ENCODE assay signal across 19 cellular contexts in the genomic region with DNA sequence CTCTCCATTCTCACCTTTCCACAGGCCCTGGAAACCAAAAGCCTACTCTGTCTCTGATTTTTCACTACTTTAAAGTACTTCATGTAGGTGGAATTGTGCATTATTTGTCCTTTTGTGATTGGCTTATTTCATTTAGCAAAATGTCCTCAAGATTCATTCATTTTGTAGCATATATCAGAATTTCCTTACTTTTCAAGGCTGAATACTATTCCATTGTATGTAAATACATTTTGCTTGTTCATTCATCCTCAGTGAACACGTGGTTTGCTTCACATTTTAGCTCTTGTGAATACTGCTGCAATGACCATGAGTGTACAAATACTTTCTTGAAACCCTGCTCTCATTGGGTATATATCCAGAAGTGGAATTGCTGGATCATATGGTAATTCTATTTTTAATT. TPM values are rescaled to one million over a fixed set of nuclear protein-coding genes. Genes with fewer than 3 reads are reported as not detected.
DNase-seq lines count a peak whose midpoint lies in the region; ATAC-seq, FAIRE-seq and TF ChIP-seq lines count a peak whose summit lies in the region.
"Had no signal": no experiment of that assay in that cellular context is flagged by ENCODE, and none has a peak within 500 bp of the region (broad histone marks: within the 10 kb centered on the region; RNA-seq: fewer than 3 reads in every experiment).

No MANE protein-coding gene starts in this region.

- no peak for ATAC-seq in K562
- ATAC-seq: GM23338 had no signal

- no peak for TF ChIP-seq CTCF in K562 (IDR thresholded peaks at IDR 0.05 in 2 of 3, conservative IDR thresholded peaks at IDR 0.05 in 1 of 3; ENCODE audit: insufficient read depth in 2 of 3, low read depth in 1 of 3, low read length in 3 of 3)

- H2BK12ac ChIP-seq in trophoblast cell (ENCODE audit: low read length) = no peak overlapping the region

- no peak overlapping the region for H3K23ac ChIP-seq in trophoblast cell (ENCODE audit: low read length)

- no peak overlapping the region for H3K18ac ChIP-seq in trophoblast cell (ENCODE audit: low read length)

- FAIRE-seq in H54 (lab: Jason Lieb, UNC) (peak; percentile 85), K562 (lab: Jason Lieb, UNC) (no peak)
- FAIRE-seq: GM12891, GM18507 had no signal

- H3K4me3 ChIP-seq in K562 = no peak overlapping the region
- H3K4me3 ChIP-seq in trophoblast cell (ENCODE audit: low read depth, low read length) = no peak overlapping the region
- H3K4me3 ChIP-seq: BLaER1 treated with 17β-estradiol and CSF1 and Interleukin-3, amounts not matched to agents 10 nM and 100 nM; GM23338 had no signal

- H2AFZ ChIP-seq in K562 (ENCODE audit: low read depth, low read length) (no peak overlapping the region), trophoblast cell (ENCODE audit: insufficient read depth, low read length, poor library complexity) (no peak overlapping the region)
- H2AFZ ChIP-seq: GM23338 had no signal

- no peaks in the 10 kb centered on the region for H4K20me1 ChIP-seq in K562 (replicated peaks; ENCODE audit: control insufficient read depth, insufficient read depth, low read length)

- no peak overlapping the region for H2BK120ac ChIP-seq in trophoblast cell (ENCODE audit: insufficient read depth, low read length, poor library complexity)

- no peaks in the 10 kb centered on the region for H3K27me3 ChIP-seq in K562 (ENCODE audit: control insufficient read depth in 2 of 2, insufficient read depth in 2 of 2, low read length in 2 of 2)
- no peaks in the 10 kb centered on the region for H3K27me3 ChIP-seq in trophoblast cell (ENCODE audit: insufficient read depth, low read length)
- H3K27me3 ChIP-seq: BLaER1 treated with 17β-estradiol and CSF1 and Interleukin-3, amounts not matched to agents 10 nM and 100 nM had no signal

- H3K79me2 ChIP-seq in K562 (ENCODE audit: control insufficient read depth, insufficient read depth, low read length) = peaks cover 83% of the 10 kb centered on the region
- no peaks in the 10 kb centered on the region for H3K79me2 ChIP-seq in trophoblast cell (ENCODE audit: control insufficient read depth, insufficient read depth, low read length, poor library complexity)

- H3K4me1 ChIP-seq in K562 (replicated peaks in 1 of 2; ENCODE audit: control insufficient read depth in 2 of 2, insufficient read depth in 2 of 2, low read length in 2 of 2) (peaks cover 0 to 5% of the 10 kb centered on the region in 2 experiments; a peak in 2 of 5 replicates), trophoblast cell (ENCODE audit: control insufficient read depth in 1 of 2, insufficient read depth in 2 of 2, low read length in 2 of 2) (peaks cover 0 to 2% of the 10 kb centered on the region in 2 experiments)

- DNase-seq in H54 (ENCODE audit: insufficient read length, low spot score) (no peak), K562 (ENCODE audit: extremely low read depth in 1 of 4, low spot score in 3 of 4) (no peak), trophoblast cell (no peak), HEK293T (ENCODE audit: extremely low spot score) (no peak), SKM-1 (lab: John Stamatoyannopoulos, UW; ENCODE audit: unreplicated experiment) (no peak)
- no peak for DNase-seq in stimulated activated CD4-positive, alpha-beta T cell treated with anti-CD3 and anti-CD28 coated beads, Interleukin-2, amount 100 ng/mL, for 24 hours
- DNase-seq: Calu3; CD4-positive, alpha-beta T cell; COR-L47; DMS53; DMS79 treated with DMSO at 0.1 percent for 48 hours; GF-D8; H7; HCEC 1CT; HFFc6 had no signal

- no peak for TF ChIP-seq RAD21 in K562 (CRISPR knock-in tag; conservative IDR thresholded peaks at IDR 0.05 in 1 of 2, IDR thresholded peaks at IDR 0.05 in 1 of 2)

- no peaks in the 10 kb centered on the region for H3K9me1 ChIP-seq in K562 (ENCODE audit: control insufficient read depth, insufficient read depth, low read length)

- H3K27ac ChIP-seq in K562 (ENCODE audit: extremely low read depth, low read depth, low read length) = no peak overlapping the region
- H3K27ac ChIP-seq in trophoblast cell (ENCODE audit: low read depth, low read length) = no peak overlapping the region
- H3K27ac ChIP-seq: BLaER1 treated with 17β-estradiol and CSF1 and Interleukin-3, amounts not matched to agents 10 nM and 100 nM had no signal

- H3K14ac ChIP-seq in trophoblast cell (ENCODE audit: low read length) = no peak overlapping the region

- no TSS peak for BruUV-seq in K562 (replicated peaks; lab: Mats Ljungman, UMichigan)

- no peak overlapping the region for H3K4me2 ChIP-seq in K562 (ENCODE audit: insufficient read depth, low read length)
- H3K4me2 ChIP-seq in trophoblast cell (ENCODE audit: low read length) = no peak overlapping the region
- H3K4me2 ChIP-seq: BLaER1 treated with 17β-estradiol and CSF1 and Interleukin-3, amounts not matched to agents 10 nM and 100 nM; GM23338 had no signal

- TF ChIP-seq EP300 in K562 (IDR thresholded peaks at IDR 0.05; ENCODE audit: low read length) = no peak

- no peak overlapping the region for H2AK5ac ChIP-seq in trophoblast cell (ENCODE audit: low read length)

- intact Hi-C loops in K562 (cut with micrococcal nuclease) = no loop called here

- H3K9ac ChIP-seq in K562 (ENCODE audit: insufficient read depth in 1 of 2, low read depth in 2 of 2, low read length in 2 of 2) = no peak overlapping the region
- H3K9ac ChIP-seq in trophoblast cell (ENCODE audit: low read length) = no peak overlapping the region
- H3K9ac ChIP-seq: BLaER1 treated with 17β-estradiol and CSF1 and Interleukin-3, amounts not matched to agents 10 nM and 100 nM had no signal

- H3K9me3 ChIP-seq in K562 (replicated peaks; ENCODE audit: control insufficient read depth, insufficient read depth, low read depth, low read length) (0 out of 2 replicates have a peak, but pooled peaks cover 2% of the 10 kb centered on the region), trophoblast cell (ENCODE audit: insufficient read depth, low read depth, low read length) (no peaks in the 10 kb centered on the region)

- H2BK5ac ChIP-seq in trophoblast cell (ENCODE audit: low read depth, low read length, poor library complexity) = no peak overlapping the region

- H4K8ac ChIP-seq in trophoblast cell (ENCODE audit: low read depth, low read length) = no peak overlapping the region

- in situ Hi-C loops in K562 (cut with MboI) = no loop called here

- H4K91ac ChIP-seq in trophoblast cell (ENCODE audit: low read depth, low read length) = no peak overlapping the region

- CTCF ChIA-PET in K562 (lab: Yijun Ruan, JAX; ENCODE audit: low intra/inter-chr PET ratio) = no interaction called here
- CTCF ChIA-PET in HEK293T (lab: Yijun Ruan, JAX) = no interaction called here

- TF ChIP-seq POLR2A in H54 (IDR thresholded peaks at IDR 0.05; ENCODE audit: low read depth, low read length) = no peak
- no peak for TF ChIP-seq POLR2A in K562 (conservative IDR thresholded peaks at IDR 0.05)

- H3K36me3 ChIP-seq in K562 (ENCODE audit: control insufficient read depth, insufficient read depth, low read length) (peaks cover 9% of the 10 kb centered on the region), trophoblast cell (ENCODE audit: control insufficient read depth in 1 of 2, insufficient read depth in 2 of 2, low read length in 2 of 2) (peaks cover 0 to under 1% of the 10 kb centered on the region in 2 experiments)

- POLR2A ChIA-PET in K562 (lab: Yijun Ruan, JAX) (interaction anchor here (1.5 kb wide), 1 partner anchor 11 kb away, joined by 7 read pairs; no protein-coding TSS in a partner anchor), HEK293T (lab: Yijun Ruan, JAX) (no interaction called here)

- H4K12ac ChIP-seq in trophoblast cell (ENCODE audit: low read depth, low read length) = no peak overlapping the region

- peak overlapping the region; percentile 79 for H3K4ac ChIP-seq in trophoblast cell (ENCODE audit: low read depth, low read length)

- H3K79me1 ChIP-seq in trophoblast cell (ENCODE audit: low read length) = no peaks in the 10 kb centered on the region

- 52% methylated on average over 1 of the region's 1 CpG for WGBS in K562 (ENCODE audit: insufficient coverage, low coverage, missing lambda C conversion rate)
- WGBS in trophoblast cell (ENCODE audit: extremely low coverage, insufficient coverage, insufficient read length) = no CpG with 5 or more reads among the region's 1 CpG

TF ChIP-seq in K562, 482 proteins besides CTCF, POLR2A, EP300 and RAD21 (continues in another document):
- TF ChIP-seq POLR2B (IDR thresholded peaks at IDR 0.05; ENCODE audit: low read depth, partially characterized antibody) (no peak), ESRRA (IDR thresholded peaks at IDR 0.05; ENCODE audit: borderline replicate concordance, low read depth) (no peak), CTBP1 (IDR thresholded peaks at IDR 0.05; ENCODE audit: borderline replicate concordance) (no peak), ZEB2 (IDR thresholded peaks at IDR 0.05) (no peak), NCOA4 (IDR thresholded peaks at IDR 0.05; ENCODE audit: partially characterized antibody) (no peak), ZNF146 (CRISPR knock-in tag; IDR thresholded peaks at IDR 0.05; ENCODE audit: unreplicated experiment) (peak; percentile 85)

TF ChIP-seq in HEK293T, 16 proteins besides CTCF, POLR2A, EP300 and RAD21 (continues in another document):
- TF ChIP-seq FOXA1 (IDR thresholded peaks at IDR 0.05) (no peak), TARDBP (IDR thresholded peaks at IDR 0.05) (no peak), FOXM1 (IDR thresholded peaks at IDR 0.05; ENCODE audit: borderline replicate concordance) (no peak), ELF4 (IDR thresholded peaks at IDR 0.05) (no peak), ZNF384 (IDR thresholded peaks at IDR 0.05) (no peak), BHLHE40 (IDR thresholded peaks at IDR 0.05; ENCODE audit: borderline replicate concordance) (no peak), ARNT (IDR thresholded peaks at IDR 0.05) (no peak), CTBP1 (IDR thresholded peaks at IDR 0.05; ENCODE audit: borderline replicate concordance) (no peak)

RNA-seq across cellular contexts. Expression of a gene that starts 8.8 kb away (rescaled TPM):
- 25.1 and 117 TPM in 2 replicates for total RNA-seq in K562 (2011; cell fraction: chromatin; rRNA removed; ENCODE audit: low replicate concordance)
- 12.7 and 14.6 TPM in 2 replicates for total RNA-seq in K562 (2011; cell fraction: nucleolus; rRNA removed)
- 37.6 and 62.7 TPM in 2 replicates for total RNA-seq in K562 (2011; cell fraction: nucleoplasm; rRNA removed)
- total RNA-seq in K562 (2014; rRNA removed) (15.2 and 22.7 TPM in 2 replicates), K562 (2014; rRNA removed; fragmentation: Illumina TruSeq; extraction: Trizol) (33.2 and 37.5 TPM in 2 replicates), K562 (2015; rRNA removed; fragmentation: Illumina TruSeq; extraction: Trizol) (23.3 and 24.1 TPM in 2 replicates), K562 (2021) (25.3 and 27.8 TPM in 2 replicates)
- polyA plus RNA-seq in K562 (2011; rRNA removed) (23.7 and 30.8 TPM in 2 replicates), K562 (2014; fragmentation: Illumina TruSeq; extraction: Trizol) (16.1 and 25.2 TPM in 2 replicates), K562 (2014; fragmentation: Nextera tagmentation; extraction: Ambion mirVana) (1 to 10 TPM; 5.0 to 6.4 TPM), K562 (2014; rRNA removed) (17.3 and 21.0 TPM in 2 replicates)
- polyA plus RNA-seq in K562 (2011; cell fraction: cytosol; rRNA removed) = 7.8 and 8.4 TPM in 2 replicates
- polyA plus RNA-seq in K562 (2011; cell fraction: nucleus; rRNA removed) = 8.5 and 12.2 TPM in 2 replicates
- polyA plus RNA-seq in K562 (2012) = 10.7 and 11.1 TPM in 2 replicates
- polyA minus RNA-seq in K562 (2011; rRNA and poly(A)+ RNA removed) = 35.5 and 54.5 TPM in 2 replicates
- 8.3 and 9.4 TPM in 2 replicates for polyA minus RNA-seq in K562 (2011; cell fraction: cytosol; rRNA and poly(A)+ RNA removed)
- polyA minus RNA-seq in K562 (2011; cell fraction: nucleus; rRNA and poly(A)+ RNA removed) = 19.1 and 29.2 TPM in 2 replicates
- polyA plus RNA-seq in trophoblast cell (2013) = 142 and 155 TPM in 2 replicates
